ENCODE assay signal across 10 cellular contexts in the genomic region with DNA sequence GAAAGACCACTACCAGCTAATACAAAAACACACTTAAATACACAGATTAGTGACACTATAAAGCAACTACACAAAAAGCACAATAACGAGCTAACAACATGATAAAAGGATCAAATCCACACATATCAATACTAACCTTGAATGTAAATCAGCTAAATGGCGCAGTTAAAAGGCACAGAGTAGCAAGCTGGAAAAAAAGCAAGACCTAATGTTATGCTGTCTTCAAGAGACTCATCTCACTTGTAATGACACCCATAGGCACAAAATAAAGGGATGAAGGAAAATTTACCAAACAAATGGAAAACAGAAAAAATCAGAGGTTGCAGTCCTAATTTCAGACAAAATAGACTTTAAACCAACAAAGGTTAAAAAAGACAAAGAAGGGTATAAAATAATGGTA.
"Had no signal": no experiment of that assay in that cellular context is flagged by ENCODE, and none has a peak within 500 bp of the region (broad histone marks: within the 10 kb centered on the region; RNA-seq: fewer than 3 reads in every experiment).

No MANE protein-coding gene starts in this region.

- H3K4me2 ChIP-seq: KMS-11 had no signal

- H3K27ac Mint-ChIP-seq: IgD-negative memory B cell had no signal

- H3K4me3 ChIP-seq: K562 had no signal

- H3K9ac ChIP-seq: KMS-11 had no signal

- ATAC-seq: HepG2, K562 had no signal

- H3K36me3 Mint-ChIP-seq: IgD-negative memory B cell had no signal

- H3K27me3 Mint-ChIP-seq: IgD-negative memory B cell had no signal

- H3K27ac ChIP-seq: HL-60, KMS-11 had no signal

- DNase-seq: IMR-90, Karpas-422, KBM-7, KG1 had no signal

- H3K4me3 Mint-ChIP-seq: IgD-negative memory B cell had no signal

- H3K4me1 Mint-ChIP-seq: IgD-negative memory B cell had no signal

- FAIRE-seq: HepG2, HTR-8/SVneo, K562 had no signal
